Comparison of ENCODE assay signal across 9 cellular contexts in genomic region chr6:158654960-158655485, GRCh38. TPM values are rescaled to one million over a fixed set of nuclear protein-coding genes. Genes with fewer than 3 reads are reported as not detected.
A peak's percentile ranks its signal among the peaks of the same experiment; 100 is the strongest.
DNase-seq lines count a peak whose midpoint lies in the region; ATAC-seq and TF ChIP-seq lines count a peak whose summit lies in the region.
"Had no signal": no experiment of that assay in that cellular context is flagged by ENCODE, and none has a peak within 500 bp of the region (broad histone marks: within the 10 kb centered on the region; RNA-seq: fewer than 3 reads in every experiment).

No MANE protein-coding gene starts in this region.

- no peak overlapping the region for H4K5ac ChIP-seq in mesendoderm (ENCODE audit: low read length)

- peak overlapping the region; percentile 80 for H3K4me3 Mint-ChIP-seq in natural killer cell

- no peaks in the 10 kb centered on the region for H3K9me3 Mint-ChIP-seq in natural killer cell

- no peaks in the 10 kb centered on the region for H3K27me3 Mint-ChIP-seq in natural killer cell (ENCODE audit: low read depth in 2 of 2)

- H3K27me3 ChIP-seq in duodenal mucosa (ENCODE audit: control insufficient read depth in 1 of 2, insufficient read depth in 2 of 2, low read length in 2 of 2) (no peaks in the 10 kb centered on the region), mesendoderm (ENCODE audit: insufficient read depth, low read length, poor library complexity) (no peaks in the 10 kb centered on the region)

- no peaks in the 10 kb centered on the region for H3K79me2 ChIP-seq in mesendoderm (ENCODE audit: control insufficient read depth, insufficient read depth, low read length)

- H3K27ac ChIP-seq in duodenal mucosa (ENCODE audit: low read depth, low read length) (no peak overlapping the region), mesendoderm (ENCODE audit: low read depth, low read length) (no peak overlapping the region)

- no peaks in the 10 kb centered on the region for H3K36me3 Mint-ChIP-seq in natural killer cell

- H3K56ac ChIP-seq in mesendoderm (ENCODE audit: low read length): no peak overlapping the region

- TF ChIP-seq CTCF in natural killer cell (IDR thresholded peaks at IDR 0.05): no peak

- no peak overlapping the region for H2BK120ac ChIP-seq in mesendoderm (ENCODE audit: low read depth, low read length)

- ATAC-seq in natural killer cell (no peak), GM18498 (IDR thresholded peaks at IDR 0.05; ENCODE audit: unreplicated experiment) (no peak)

- H2AK5ac ChIP-seq in mesendoderm (ENCODE audit: low read length): no peak overlapping the region

- H3K36me3 ChIP-seq in duodenal mucosa (ENCODE audit: control insufficient read depth in 1 of 2, insufficient read depth in 2 of 2, low read length in 2 of 2): no peaks in the 10 kb centered on the region
- H3K36me3 ChIP-seq in mesendoderm (ENCODE audit: control insufficient read depth, insufficient read depth, low read length): no peaks in the 10 kb centered on the region

- DNase-seq in DMS153 (lab: John Stamatoyannopoulos, UW) (peak; percentile 25), NOMO-1 treated with dmso at 0.1 percent for 144 hours (lab: John Stamatoyannopoulos, UW; ENCODE audit: unreplicated experiment) (peak; percentile 25), natural killer cell (no peak), kidney glomerular epithelial cell (lab: John Stamatoyannopoulos, UW) (no peak), mesendoderm (no peak), iPS-NIHi11 (ENCODE audit: low spot score) (no peak)
- DNase-seq: NCI-H526 had no signal

- WGBS in mesendoderm (ENCODE audit: extremely low coverage, insufficient coverage, low lambda C conversion rate): no CpG with 5 or more reads among the region's 10 CpGs

- no peak overlapping the region for H2BK15ac ChIP-seq in mesendoderm (replicated peaks; ENCODE audit: low read depth)

- peak overlapping the region; percentile 96 to 99 for H3K27ac Mint-ChIP-seq in natural killer cell

- H3K79me1 ChIP-seq in mesendoderm (ENCODE audit: low read length): no peaks in the 10 kb centered on the region

- H3K4me3 ChIP-seq in duodenal mucosa (ENCODE audit: low read depth in 1 of 2, low read length in 2 of 2) (no peak overlapping the region), mesendoderm (ENCODE audit: low read length) (no peak overlapping the region)

- no peak overlapping the region for H3K4me2 ChIP-seq in mesendoderm (ENCODE audit: low read length)

- no peak overlapping the region for H4K8ac ChIP-seq in mesendoderm (ENCODE audit: low read depth, low read length)

- H3K4me1 Mint-ChIP-seq in natural killer cell: peaks cover 56 to 61% of the 10 kb centered on the region in 2 donors

- H3K18ac ChIP-seq in mesendoderm (ENCODE audit: low read length): no peak overlapping the region

- peaks cover 14 to 28% of the 10 kb centered on the region in 2 donors for H3K4me1 ChIP-seq in duodenal mucosa (ENCODE audit: control insufficient read depth in 1 of 2, insufficient read depth in 2 of 2, low read length in 2 of 2)
- H3K4me1 ChIP-seq in mesendoderm (ENCODE audit: control insufficient read depth, low read depth, low read length): no peaks in the 10 kb centered on the region

- intact Hi-C loops in natural killer cell (cut with micrococcal nuclease): loop anchor here (5.0 to 10.0 kb wide), 5 partner anchors 88 to 1320 kb away; no protein-coding TSS in a partner anchor

- no peak overlapping the region for H3K4ac ChIP-seq in mesendoderm (ENCODE audit: low read depth, low read length)

- H3K23ac ChIP-seq in mesendoderm (ENCODE audit: low read length): no peak overlapping the region

- H3K9me3 ChIP-seq in duodenal mucosa (ENCODE audit: control insufficient read depth in 1 of 2, low read length in 2 of 2): no peaks in the 10 kb centered on the region

- H3K9ac ChIP-seq in duodenal mucosa (ENCODE audit: low read depth in 1 of 2, low read length in 2 of 2): peak overlapping the region; percentile 19 to 28
- H3K9ac ChIP-seq in mesendoderm (ENCODE audit: low read length): no peak overlapping the region

- H2BK5ac ChIP-seq in mesendoderm (ENCODE audit: low read length): no peak overlapping the region

RNA-seq across cellular contexts. Expression of gene SYTL3, which starts 5.2 kb away (rescaled TPM):
- 100 to 1,000 TPM in 1 of 3 donors, 10 to 100 TPM in 2; 84.1 to 143 (median 89.0) TPM for total RNA-seq in natural killer cell
- 0.25 TPM for polyA plus RNA-seq in mesendoderm (2013, experiment 1 of 2)
- polyA plus RNA-seq in mesendoderm (2013, experiment 2 of 2): 0.17 TPM

RNA-seq across cellular contexts. Expression of gene DYNLT1, which starts 10.5 kb away (rescaled TPM):
- total RNA-seq in natural killer cell: 100 to 1,000 TPM in 1 of 3 donors, 10 to 100 TPM in 2; 85.7 to 106 (median 86.8) TPM
- polyA plus RNA-seq in mesendoderm (2013, experiment 1 of 2): 123 TPM
- 121 TPM for polyA plus RNA-seq in mesendoderm (2013, experiment 2 of 2)

Comparison
In these comparisons a context has a peak if more than half of its experiments do, and no peak if none do; other contexts are left out.
1. DNase-seq: peak in DMS153 (single experiment) and NOMO-1 treated with dmso at 0.1 percent for 144 hours (single experiment); none in natural killer cell (single experiment), kidney glomerular epithelial cell (single experiment), mesendoderm (single experiment) and iPS-NIHi11 (single experiment).